ENCODE assay signal across 8 cellular contexts in genomic region chr5:113524927-113525326, GRCh38. TPM values are rescaled to one million over a fixed set of nuclear protein-coding genes. Genes with fewer than 3 reads are reported as not detected.
DNase-seq lines count a peak whose midpoint lies in the region; ATAC-seq and TF ChIP-seq lines count a peak whose summit lies in the region.

No MANE protein-coding gene starts in this region.

- H3K4me1 Mint-ChIP-seq in activated naive CD4-positive, alpha-beta T cell treated with anti-CD3 and anti-CD28 coated beads for 36 hours (ENCODE audit: low read depth): peaks cover 37% of the 10 kb centered on the region
- H3K4me1 Mint-ChIP-seq in stimulated activated memory B cell treated with anti-CD40 and anti-IgM and Interleukin-4, amounts not matched to agents 10 μg/mL and 1 μg/mL and 100 μg/mL, for 72 hours: peaks cover 41% of the 10 kb centered on the region
- H3K4me1 Mint-ChIP-seq in osteocyte (ENCODE audit: unreplicated experiment): peaks cover 23% of the 10 kb centered on the region
- H3K4me1 Mint-ChIP-seq in activated T-helper 1 cell treated with anti-CD3 and anti-CD28 coated beads, Interleukin-12 subunit alpha, Interleukin-12 subunit beta, Interleukin-2, Interleukin-4 antibody, amounts not matched to agents 30 ng/mL and 10 ng/mL and 1 ng/mL, durations not matched to agents 14 hours and 24 hours and 36 hours (ENCODE audit: low read depth): peaks cover 31% of the 10 kb centered on the region

- H3K27ac Mint-ChIP-seq in activated naive CD4-positive, alpha-beta T cell treated with anti-CD3 and anti-CD28 coated beads for 36 hours: peak overlapping the region; percentile 47
- peak overlapping the region; percentile 40 for H3K27ac Mint-ChIP-seq in stimulated activated memory B cell treated with anti-CD40 and anti-IgM and Interleukin-4, amounts not matched to agents 10 μg/mL and 1 μg/mL and 100 μg/mL, for 72 hours
- no peak overlapping the region for H3K27ac Mint-ChIP-seq in osteocyte (ENCODE audit: unreplicated experiment)
- H3K27ac Mint-ChIP-seq in activated T-helper 1 cell treated with anti-CD3 and anti-CD28 coated beads, Interleukin-12 subunit alpha, Interleukin-12 subunit beta, Interleukin-2, Interleukin-4 antibody, amounts not matched to agents 30 ng/mL and 10 ng/mL and 1 ng/mL, durations not matched to agents 14 hours and 24 hours and 36 hours: no peak overlapping the region

- H3K4me3 Mint-ChIP-seq in activated naive CD4-positive, alpha-beta T cell treated with anti-CD3 and anti-CD28 coated beads for 36 hours: peak overlapping the region; percentile 21
- H3K4me3 Mint-ChIP-seq in stimulated activated memory B cell treated with anti-CD40 and anti-IgM and Interleukin-4, amounts not matched to agents 10 μg/mL and 1 μg/mL and 100 μg/mL, for 72 hours: no peak overlapping the region
- H3K4me3 Mint-ChIP-seq in osteocyte (ENCODE audit: unreplicated experiment): no peak overlapping the region
- H3K4me3 Mint-ChIP-seq in activated T-helper 1 cell treated with anti-CD3 and anti-CD28 coated beads, Interleukin-12 subunit alpha, Interleukin-12 subunit beta, Interleukin-2, Interleukin-4 antibody, amounts not matched to agents 30 ng/mL and 10 ng/mL and 1 ng/mL, durations not matched to agents 14 hours and 24 hours and 36 hours: no peak overlapping the region

- no peak for TF ChIP-seq CTCF in osteocyte (IDR thresholded peaks at IDR 0.05)

- peak; percentile 74 for ATAC-seq in HG02885 (IDR thresholded peaks at IDR 0.05; ENCODE audit: poor library complexity, unreplicated experiment)
- peak; percentile 86 for ATAC-seq in stimulated activated memory B cell treated with anti-CD40 and anti-IgM and Interleukin-4, amounts not matched to agents 10 μg/mL and 1 μg/mL and 100 μg/mL, for 72 hours

- no peaks in the 10 kb centered on the region for H3K27me3 Mint-ChIP-seq in activated naive CD4-positive, alpha-beta T cell treated with anti-CD3 and anti-CD28 coated beads for 36 hours (ENCODE audit: low read depth)
- no peaks in the 10 kb centered on the region for H3K27me3 Mint-ChIP-seq in stimulated activated memory B cell treated with anti-CD40 and anti-IgM and Interleukin-4, amounts not matched to agents 10 μg/mL and 1 μg/mL and 100 μg/mL, for 72 hours
- no peaks in the 10 kb centered on the region for H3K27me3 Mint-ChIP-seq in osteocyte (ENCODE audit: unreplicated experiment)
- no peaks in the 10 kb centered on the region for H3K27me3 Mint-ChIP-seq in activated T-helper 1 cell treated with anti-CD3 and anti-CD28 coated beads, Interleukin-12 subunit alpha, Interleukin-12 subunit beta, Interleukin-2, Interleukin-4 antibody, amounts not matched to agents 30 ng/mL and 10 ng/mL and 1 ng/mL, durations not matched to agents 14 hours and 24 hours and 36 hours (ENCODE audit: insufficient read depth)

- H3K9me3 Mint-ChIP-seq in activated naive CD4-positive, alpha-beta T cell treated with anti-CD3 and anti-CD28 coated beads for 36 hours: no peaks in the 10 kb centered on the region
- H3K9me3 Mint-ChIP-seq in stimulated activated memory B cell treated with anti-CD40 and anti-IgM and Interleukin-4, amounts not matched to agents 10 μg/mL and 1 μg/mL and 100 μg/mL, for 72 hours: no peaks in the 10 kb centered on the region
- H3K9me3 Mint-ChIP-seq in osteocyte (ENCODE audit: unreplicated experiment): no peaks in the 10 kb centered on the region
- no peaks in the 10 kb centered on the region for H3K9me3 Mint-ChIP-seq in activated T-helper 1 cell treated with anti-CD3 and anti-CD28 coated beads, Interleukin-12 subunit alpha, Interleukin-12 subunit beta, Interleukin-2, Interleukin-4 antibody, amounts not matched to agents 30 ng/mL and 10 ng/mL and 1 ng/mL, durations not matched to agents 14 hours and 24 hours and 36 hours

- CTCF ChIA-PET in activated naive CD4-positive, alpha-beta T cell treated with anti-CD3 and anti-CD28 coated beads for 36 hours (lab: Charles Lee): interaction anchor here (0.7 to 0.9 kb wide), 4 partner anchors 10 to 609 kb away, joined by 3 to 8 read pairs (median 4); no protein-coding TSS in a partner anchor

- no peak overlapping the region for H3K4me3 ChIP-seq in H7 (ENCODE audit: insufficient read depth, low read depth, low read length)

- intact Hi-C loops in activated naive CD4-positive, alpha-beta T cell treated with anti-CD3 and anti-CD28 coated beads for 36 hours (cut with micrococcal nuclease): loop anchor here (1.0 to 2.0 kb wide), 2 partner anchors 22 to 503 kb away; no protein-coding TSS in a partner anchor
- intact Hi-C loops in activated T-helper 1 cell treated with anti-CD3 and anti-CD28 coated beads, Interleukin-12 subunit alpha, Interleukin-12 subunit beta, Interleukin-2, Interleukin-4 antibody, amounts not matched to agents 30 ng/mL and 10 ng/mL and 1 ng/mL, durations not matched to agents 14 hours and 24 hours and 36 hours (cut with micrococcal nuclease): no loop called here

- peaks cover 15% of the 10 kb centered on the region for H3K36me3 Mint-ChIP-seq in activated naive CD4-positive, alpha-beta T cell treated with anti-CD3 and anti-CD28 coated beads for 36 hours (ENCODE audit: low read depth)
- peaks cover 25% of the 10 kb centered on the region for H3K36me3 Mint-ChIP-seq in stimulated activated memory B cell treated with anti-CD40 and anti-IgM and Interleukin-4, amounts not matched to agents 10 μg/mL and 1 μg/mL and 100 μg/mL, for 72 hours
- H3K36me3 Mint-ChIP-seq in osteocyte (ENCODE audit: unreplicated experiment): peaks cover 11% of the 10 kb centered on the region
- peaks cover 13% of the 10 kb centered on the region for H3K36me3 Mint-ChIP-seq in activated T-helper 1 cell treated with anti-CD3 and anti-CD28 coated beads, Interleukin-12 subunit alpha, Interleukin-12 subunit beta, Interleukin-2, Interleukin-4 antibody, amounts not matched to agents 30 ng/mL and 10 ng/mL and 1 ng/mL, durations not matched to agents 14 hours and 24 hours and 36 hours (ENCODE audit: low read depth)

- no peaks in the 10 kb centered on the region for H3K27me3 ChIP-seq in H7 (ENCODE audit: control insufficient read depth, insufficient read depth, low read length)

- DNase-seq in activated naive CD4-positive, alpha-beta T cell treated with anti-CD3 and anti-CD28 coated beads for 36 hours: no peak
- DNase-seq in activated naive CD4-positive, alpha-beta T cell treated with anti-CD3 and anti-CD28 coated beads, Interleukin-2, amount 50 U/mL, for 16 hours: no peak
- DNase-seq in SIG-M5 (lab: John Stamatoyannopoulos, UW) (peak; percentile 12), osteocyte (ENCODE audit: extremely low spot score, unreplicated experiment) (no peak), H7 (no peak)
- no peak for DNase-seq in activated T-helper 1 cell treated with anti-CD3 and anti-CD28 coated beads, Interleukin-12 subunit alpha, Interleukin-12 subunit beta, Interleukin-2, Interleukin-4 antibody, amounts not matched to agents 30 ng/mL and 10 ng/mL and 1 ng/mL, durations not matched to agents 14 hours and 24 hours and 36 hours (ENCODE audit: low spot score)

- H3K36me3 ChIP-seq in H7 (replicated peaks; ENCODE audit: control insufficient read depth, insufficient read depth, low read length): no peaks in the 10 kb centered on the region; the same call in 1 of the 2 replicates

RNA-seq across cellular contexts. Expression of gene YTHDC2, which starts 11.4 kb away (rescaled TPM):
- total RNA-seq in activated naive CD4-positive, alpha-beta T cell treated with anti-CD3 and anti-CD28 coated beads for 36 hours: 10 to 100 TPM; 24.4 to 28.0 TPM
- total RNA-seq in osteocyte: 21.7 and 22.7 TPM in 2 replicates
- 26.0 and 27.5 TPM in 2 replicates for total RNA-seq in activated T-helper 1 cell treated with anti-CD3 and anti-CD28 coated beads, Interleukin-12 subunit alpha, Interleukin-12 subunit beta, Interleukin-2, Interleukin-4 antibody, amounts not matched to agents 30 ng/mL and 10 ng/mL and 1 ng/mL, durations not matched to agents 14 hours and 24 hours and 36 hours
- total RNA-seq in H7 (2014; rRNA removed; shearing (Covaris generic)): 10.2 and 12.9 TPM in 2 replicates

RNA-seq across cellular contexts. Expression of gene MCC, which starts 36.7 kb away (rescaled TPM):
- under 1 TPM; 0.62 to 0.81 TPM for total RNA-seq in activated naive CD4-positive, alpha-beta T cell treated with anti-CD3 and anti-CD28 coated beads for 36 hours
- total RNA-seq in osteocyte: 13.0 and 14.0 TPM in 2 replicates
- 0.88 and 1.3 TPM in 2 replicates for total RNA-seq in activated T-helper 1 cell treated with anti-CD3 and anti-CD28 coated beads, Interleukin-12 subunit alpha, Interleukin-12 subunit beta, Interleukin-2, Interleukin-4 antibody, amounts not matched to agents 30 ng/mL and 10 ng/mL and 1 ng/mL, durations not matched to agents 14 hours and 24 hours and 36 hours
- total RNA-seq in H7 (2014; rRNA removed; shearing (Covaris generic)): 23.0 and 26.8 TPM in 2 replicates

Comparison
In these comparisons a context has a peak if more than half of its experiments do, and no peak if none do; other contexts are left out.
1. H3K27ac Mint-ChIP-seq: peak in activated naive CD4-positive, alpha-beta T cell treated with anti-CD3 and anti-CD28 coated beads for 36 hours (single experiment) and stimulated activated memory B cell treated with anti-CD40 and anti-IgM and Interleukin-4, amounts not matched to agents 10 μg/mL and 1 μg/mL and 100 μg/mL, for 72 hours (single experiment); none in osteocyte (single experiment) and activated T-helper 1 cell treated with anti-CD3 and anti-CD28 coated beads, Interleukin-12 subunit alpha, Interleukin-12 subunit beta, Interleukin-2, Interleukin-4 antibody, amounts not matched to agents 30 ng/mL and 10 ng/mL and 1 ng/mL, durations not matched to agents 14 hours and 24 hours and 36 hours (single experiment).